1 cellular context compared by ENCODE assay signal in genomic region chr7:133361806-133362205, GRCh38.
TF ChIP-seq lines count a peak whose summit lies in the region.

No MANE protein-coding gene starts in this region.

TF ChIP-seq in GM23338, 12 proteins besides CTCF, POLR2A, EP300 and RAD21 (continued from another document):
- TF ChIP-seq ZNF462 (CRISPR knock-in tag; IDR thresholded peaks at IDR 0.05) (no peak), STAT1 (IDR thresholded peaks at IDR 0.05; ENCODE audit: unreplicated experiment) (no peak), ZNF114 (CRISPR knock-in tag; IDR thresholded peaks at IDR 0.05) (no peak), POLR2AphosphoS5 (IDR thresholded peaks at IDR 0.05; ENCODE audit: low read depth) (no peak)
